Comparison of ENCODE assay signal across 15 cellular contexts in genomic region chr3:21054064-21054463, GRCh38.
A peak's percentile ranks its signal among the peaks of the same experiment; 100 is the strongest.
DNase-seq lines count a peak whose midpoint lies in the region; ATAC-seq, FAIRE-seq and TF ChIP-seq lines count a peak whose summit lies in the region.
"Had no signal": no experiment of that assay in that cellular context is flagged by ENCODE, and none has a peak within 500 bp of the region (broad histone marks: within the 10 kb centered on the region; RNA-seq: fewer than 3 reads in every experiment).

No MANE protein-coding gene starts in this region.

- peak; percentile 95 for FAIRE-seq in endometrium (lab: Jason Lieb, UNC)
- FAIRE-seq: G401.6, GM12891, H1 had no signal

- H3K4me1 ChIP-seq in heart left ventricle (peaks cover 0 to under 1% (median 0%) of the 10 kb centered on the region in 12 donors), right cardiac atrium (ENCODE audit: control insufficient read depth, insufficient read depth, low read length) (no peaks in the 10 kb centered on the region), heart right ventricle (peaks cover 0 to 4% (median 0%) of the 10 kb centered on the region in 9 donors), vagina (no peaks in the 10 kb centered on the region)
- H3K4me1 ChIP-seq: BLaER1 treated with 17β-estradiol and CSF1 and Interleukin-3, amounts not matched to agents 10 nM and 100 nM had no signal

- H3K36me3 Mint-ChIP-seq in activated CD8-positive, alpha-beta T cell treated with anti-CD3 and anti-CD28 coated beads, Interleukin-2, amount 10 ng/mL, durations not matched to agents 7 days and 5 days (ENCODE audit: low read depth) = no peaks in the 10 kb centered on the region
- no peaks in the 10 kb centered on the region for H3K36me3 Mint-ChIP-seq in activated naive CD4-positive, alpha-beta T cell treated with anti-CD3 and anti-CD28 coated beads for 36 hours (ENCODE audit: low read depth)
- H3K36me3 Mint-ChIP-seq: CD4-positive, CD25-positive, alpha-beta regulatory T cell had no signal

- DNase-seq in heart left ventricle (no peak), right cardiac atrium (no peak), heart right ventricle (no peak), vagina (ENCODE audit: extremely low spot score in 2 of 2) (no peak), NCI-H1048 (lab: John Stamatoyannopoulos, UW) (no peak)
- no peak for DNase-seq in activated CD8-positive, alpha-beta T cell treated with anti-CD3 and anti-CD28 coated beads, Interleukin-2, amount 10 ng/mL, durations not matched to agents 7 days and 5 days
- no peak for DNase-seq in activated naive CD4-positive, alpha-beta T cell treated with anti-CD3 and anti-CD28 coated beads for 36 hours
- DNase-seq: ACHN; CD4-positive, CD25-positive, alpha-beta regulatory T cell had no signal

- H3K4me3 ChIP-seq in heart left ventricle (no peak overlapping the region), right cardiac atrium (ENCODE audit: low read length) (no peak overlapping the region), heart right ventricle (no peak overlapping the region), vagina (no peak overlapping the region)
- H3K4me3 ChIP-seq: BLaER1 treated with 17β-estradiol and CSF1 and Interleukin-3, amounts not matched to agents 10 nM and 100 nM; HAP-1 had no signal

- POLR2A ChIA-PET in activated CD8-positive, alpha-beta T cell treated with anti-CD3 and anti-CD28 coated beads, Interleukin-2, amount 10 ng/mL, durations not matched to agents 7 days and 5 days (lab: Charles Lee) = no interaction called here

- CTCF ChIA-PET in activated CD8-positive, alpha-beta T cell treated with anti-CD3 and anti-CD28 coated beads, Interleukin-2, amount 10 ng/mL, durations not matched to agents 7 days and 5 days (lab: Charles Lee) = no interaction called here
- CTCF ChIA-PET in activated naive CD4-positive, alpha-beta T cell treated with anti-CD3 and anti-CD28 coated beads for 36 hours (lab: Charles Lee) = no interaction called here

- H3K27me3 ChIP-seq in heart left ventricle (no peaks in the 10 kb centered on the region), right cardiac atrium (ENCODE audit: control insufficient read depth, insufficient read depth) (no peaks in the 10 kb centered on the region), heart right ventricle (no peaks in the 10 kb centered on the region), vagina (no peaks in the 10 kb centered on the region)
- H3K27me3 ChIP-seq: BLaER1 treated with 17β-estradiol and CSF1 and Interleukin-3, amounts not matched to agents 10 nM and 100 nM had no signal

- no peaks in the 10 kb centered on the region for H3K27me3 Mint-ChIP-seq in activated CD8-positive, alpha-beta T cell treated with anti-CD3 and anti-CD28 coated beads, Interleukin-2, amount 10 ng/mL, durations not matched to agents 7 days and 5 days (ENCODE audit: low read depth)
- no peaks in the 10 kb centered on the region for H3K27me3 Mint-ChIP-seq in activated naive CD4-positive, alpha-beta T cell treated with anti-CD3 and anti-CD28 coated beads for 36 hours (ENCODE audit: low read depth)
- H3K27me3 Mint-ChIP-seq: CD4-positive, CD25-positive, alpha-beta regulatory T cell had no signal

- H3K27ac ChIP-seq in heart left ventricle (peak overlapping the region in 8 of 12 donors; percentile 22 to 75 (median 52)), right cardiac atrium (ENCODE audit: low read length) (no peak overlapping the region), heart right ventricle (peak overlapping the region in 6 of 10 donors; percentile 18 to 64 (median 41)), vagina (peak overlapping the region; percentile 58)
- H3K27ac ChIP-seq: BLaER1 treated with 17β-estradiol and CSF1 and Interleukin-3, amounts not matched to agents 10 nM and 100 nM had no signal

- peaks cover 13% of the 10 kb centered on the region for H3K9me3 Mint-ChIP-seq in activated CD8-positive, alpha-beta T cell treated with anti-CD3 and anti-CD28 coated beads, Interleukin-2, amount 10 ng/mL, durations not matched to agents 7 days and 5 days (ENCODE audit: insufficient read depth)
- peaks cover 19% of the 10 kb centered on the region for H3K9me3 Mint-ChIP-seq in activated naive CD4-positive, alpha-beta T cell treated with anti-CD3 and anti-CD28 coated beads for 36 hours

- TF ChIP-seq POLR2A in heart left ventricle (IDR thresholded peaks at IDR 0.05) = no peak
- TF ChIP-seq POLR2A in vagina (IDR thresholded peaks at IDR 0.05) = no peak

- TF ChIP-seq CTCF in heart left ventricle (IDR thresholded peaks at IDR 0.05) (no peak), heart right ventricle (IDR thresholded peaks at IDR 0.05) (no peak), vagina (IDR thresholded peaks at IDR 0.05) (no peak)

- 77 to 83% (median 78%) methylated on average over 3 of the region's 3 CpGs for WGBS in heart left ventricle, 4 donors
- 87% methylated on average over 3 of the region's 3 CpGs for WGBS in right cardiac atrium
- 77 to 78% methylated on average over 3 of the region's 3 CpGs for WGBS in heart right ventricle, 2 donors

- H3K36me3 ChIP-seq in heart left ventricle (no peaks in the 10 kb centered on the region), heart right ventricle (no peaks in the 10 kb centered on the region), vagina (no peaks in the 10 kb centered on the region)
- H3K36me3 ChIP-seq: BLaER1 treated with 17β-estradiol and CSF1 and Interleukin-3, amounts not matched to agents 10 nM and 100 nM; HAP-1 had no signal

- intact Hi-C loops in heart left ventricle (cut with DNase I) (no loop called here), right cardiac atrium (cut with DNase I) (no loop called here), heart right ventricle (cut with DNase I) (no loop called here), vagina (cut with DNase I) (no loop called here)
- intact Hi-C loops in activated naive CD4-positive, alpha-beta T cell treated with anti-CD3 and anti-CD28 coated beads for 36 hours (cut with micrococcal nuclease) = no loop called here

- no peak overlapping the region for H3K27ac Mint-ChIP-seq in activated CD8-positive, alpha-beta T cell treated with anti-CD3 and anti-CD28 coated beads, Interleukin-2, amount 10 ng/mL, durations not matched to agents 7 days and 5 days
- no peak overlapping the region for H3K27ac Mint-ChIP-seq in activated naive CD4-positive, alpha-beta T cell treated with anti-CD3 and anti-CD28 coated beads for 36 hours
- H3K27ac Mint-ChIP-seq: CD4-positive, CD25-positive, alpha-beta regulatory T cell had no signal

- ATAC-seq in heart left ventricle (peak in 3 of 4 donors; percentile 51 to 70 (median 56)), right cardiac atrium (no peak), heart right ventricle (peak in 7 of 8 donors; percentile 30 to 72 (median 37))
- ATAC-seq in activated CD8-positive, alpha-beta T cell treated with anti-CD3 and anti-CD28 coated beads, Interleukin-2, amount 10 ng/mL, durations not matched to agents 7 days and 5 days = no peak

- H3K9me3 ChIP-seq in heart left ventricle (peaks cover 0 to 6% (median 0%) of the 10 kb centered on the region in 12 donors), right cardiac atrium (ENCODE audit: control insufficient read depth, low read length) (no peaks in the 10 kb centered on the region), heart right ventricle (peaks cover 0 to 10% (median 0%) of the 10 kb centered on the region in 11 donors), vagina (no peaks in the 10 kb centered on the region)
- H3K9me3 ChIP-seq: HAP-1 had no signal

- no peaks in the 10 kb centered on the region for H3K4me1 Mint-ChIP-seq in activated CD8-positive, alpha-beta T cell treated with anti-CD3 and anti-CD28 coated beads, Interleukin-2, amount 10 ng/mL, durations not matched to agents 7 days and 5 days (ENCODE audit: low read depth)
- no peaks in the 10 kb centered on the region for H3K4me1 Mint-ChIP-seq in activated naive CD4-positive, alpha-beta T cell treated with anti-CD3 and anti-CD28 coated beads for 36 hours (ENCODE audit: low read depth)
- H3K4me1 Mint-ChIP-seq: CD4-positive, CD25-positive, alpha-beta regulatory T cell had no signal

- H3K4me3 Mint-ChIP-seq in activated CD8-positive, alpha-beta T cell treated with anti-CD3 and anti-CD28 coated beads, Interleukin-2, amount 10 ng/mL, durations not matched to agents 7 days and 5 days = no peak overlapping the region
- no peak overlapping the region for H3K4me3 Mint-ChIP-seq in activated naive CD4-positive, alpha-beta T cell treated with anti-CD3 and anti-CD28 coated beads for 36 hours
- H3K4me3 Mint-ChIP-seq: CD4-positive, CD25-positive, alpha-beta regulatory T cell had no signal

Comparison
In these comparisons a context has a peak if more than half of its experiments do, and no peak if none do; other contexts are left out.
1. ATAC-seq: peak in heart left ventricle (3 of 4) and heart right ventricle (7 of 8); none in right cardiac atrium (0 of 2) and activated CD8-positive, alpha-beta T cell treated with anti-CD3 and anti-CD28 coated beads, Interleukin-2, amount 10 ng/mL, durations not matched to agents 7 days and 5 days (single experiment).